ENCODE assay signal across 21 cellular contexts in the genomic region with DNA sequence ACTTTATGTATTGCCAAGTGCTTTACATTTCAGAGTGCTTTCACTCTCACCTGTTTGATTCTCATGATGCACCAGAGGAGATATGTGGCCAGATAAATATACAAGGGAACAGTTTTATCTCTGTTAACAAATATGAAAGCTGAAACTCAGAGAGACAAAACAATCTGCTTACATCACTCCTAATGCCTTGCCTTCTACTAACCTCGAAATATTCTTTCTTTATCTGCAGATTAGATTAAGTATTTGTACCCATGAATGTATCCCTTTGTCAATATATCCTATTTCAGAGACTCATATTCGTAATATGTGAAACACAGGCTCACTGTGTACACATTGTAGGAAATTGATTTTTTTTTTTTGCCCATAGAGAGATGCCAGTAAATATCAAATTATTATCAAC.
DNase-seq lines count a peak whose midpoint lies in the region; ATAC-seq, FAIRE-seq and TF ChIP-seq lines count a peak whose summit lies in the region.
"Had no signal": no experiment of that assay in that cellular context is flagged by ENCODE, and none has a peak within 500 bp of the region (broad histone marks: within the 10 kb centered on the region; RNA-seq: fewer than 3 reads in every experiment).

No MANE protein-coding gene starts in this region.

- peaks cover 79% of the 10 kb centered on the region for H3K4me1 ChIP-seq in body of pancreas
- peaks cover 32 to 57% (median 55%) of the 10 kb centered on the region in 3 donors for H3K4me1 ChIP-seq in pancreas
- peaks cover 0 to 12% (median 6%) of the 10 kb centered on the region in 4 donors for H3K4me1 ChIP-seq in transverse colon
- no peaks in the 10 kb centered on the region for H3K4me1 ChIP-seq in esophagus muscularis mucosa
- no peaks in the 10 kb centered on the region for H3K4me1 ChIP-seq in upper lobe of right lung
- H3K4me1 ChIP-seq: BLaER1 had no signal

- DNase-seq in DMS53 (lab: John Stamatoyannopoulos, UW) = peak; percentile 92
- no peak for DNase-seq in body of pancreas
- no peak for DNase-seq in pancreas
- no peak for DNase-seq in transverse colon
- no peak for DNase-seq in esophagus muscularis mucosa (ENCODE audit: extremely low spot score)
- DNase-seq in upper lobe of right lung = no peak
- DNase-seq: Calu3; CD4-positive, alpha-beta memory T cell; COR-L47; DMS79; EL; GDM1; H9 had no signal

- H3K27me3 ChIP-seq in body of pancreas = no peaks in the 10 kb centered on the region
- no peaks in the 10 kb centered on the region for H3K27me3 ChIP-seq in pancreas
- no peaks in the 10 kb centered on the region for H3K27me3 ChIP-seq in transverse colon
- peaks cover 0 to 15% (median 0%) of the 10 kb centered on the region in 4 donors for H3K27me3 ChIP-seq in esophagus muscularis mucosa
- no peaks in the 10 kb centered on the region for H3K27me3 ChIP-seq in upper lobe of right lung
- H3K27me3 ChIP-seq: BLaER1 had no signal

- H3K9me3 ChIP-seq in body of pancreas (no peaks in the 10 kb centered on the region), pancreas (no peaks in the 10 kb centered on the region), transverse colon (no peaks in the 10 kb centered on the region), esophagus muscularis mucosa (no peaks in the 10 kb centered on the region), upper lobe of right lung (no peaks in the 10 kb centered on the region)
- H3K9me3 ChIP-seq: BLaER1 had no signal

- peak; percentile 23 for FAIRE-seq in pancreas (lab: Jason Lieb, UNC)
- FAIRE-seq: A204.1, GM12878 had no signal

- in situ Hi-C loops in transverse colon (cut with MboI; ENCODE audit: low pct_ligation_motif_present in 1 of 4, low pct_unique_long_range_greater_than_20kb in 1 of 4, low sequenced_read_pairs in 3 of 4) = no loop called here

- TF ChIP-seq CTCF in body of pancreas (IDR thresholded peaks at IDR 0.05) (no peak), pancreas (IDR thresholded peaks at IDR 0.05) (no peak), transverse colon (IDR thresholded peaks at IDR 0.05) (no peak), esophagus muscularis mucosa (IDR thresholded peaks at IDR 0.05) (no peak), upper lobe of right lung (IDR thresholded peaks at IDR 0.05) (no peak)

- H3K4me3 ChIP-seq in body of pancreas (no peak overlapping the region), pancreas (no peak overlapping the region), transverse colon (no peak overlapping the region), esophagus muscularis mucosa (no peak overlapping the region), upper lobe of right lung (no peak overlapping the region)
- H3K4me3 ChIP-seq: BLaER1, GM12878, GM23338 had no signal

- TF ChIP-seq EP300 in transverse colon (IDR thresholded peaks at IDR 0.05; ENCODE audit: low read depth) (no peak), esophagus muscularis mucosa (IDR thresholded peaks at IDR 0.05) (no peak)

- ATAC-seq in body of pancreas (peak; percentile 82), pancreas (peak; percentile 65 to 88 (median 74)), upper lobe of right lung (no peak), HG03432 (IDR thresholded peaks at IDR 0.05; ENCODE audit: unreplicated experiment) (no peak)
- ATAC-seq: GM12878, GM23338, HCT116 had no signal

- H3K27ac ChIP-seq in body of pancreas = peak overlapping the region; percentile 54 to 79 (median 70)
- peak overlapping the region in 3 of 4 donors; percentile 62 to 76 (median 76) for H3K27ac ChIP-seq in pancreas
- H3K27ac ChIP-seq in transverse colon = peak overlapping the region; percentile 26 to 46 (median 41)
- no peak overlapping the region for H3K27ac ChIP-seq in esophagus muscularis mucosa (replicated peaks in 1 of 4)
- no peak overlapping the region for H3K27ac ChIP-seq in upper lobe of right lung
- H3K27ac ChIP-seq: 22Rv1, BLaER1, C4-2B had no signal

- 14 to 22% methylated on average over 2 of the region's 2 CpGs for WGBS in body of pancreas, 2 donors
- 14 to 16% methylated on average over 2 of the region's 2 CpGs for WGBS in pancreas, 2 donors
- WGBS in transverse colon (ENCODE audit: low coverage in 1 of 2), 2 donors = 63 to 64% methylated on average over 2 of the region's 2 CpGs
- WGBS in esophagus muscularis mucosa = 76% methylated on average over 2 of the region's 2 CpGs

- intact Hi-C loops in body of pancreas (cut with DNase I) (no loop called here), pancreas (cut with DNase I) (no loop called here), transverse colon (cut with DNase I; ENCODE audit: low total_unique reads) (no loop called here), esophagus muscularis mucosa (cut with DNase I) (no loop called here), upper lobe of right lung (cut with DNase I) (no loop called here)

- H3K36me3 ChIP-seq in body of pancreas (replicated peaks in 1 of 2; ENCODE audit: insufficient read depth in 1 of 2, low read depth in 2 of 2) (no peaks in the 10 kb centered on the region), pancreas (no peaks in the 10 kb centered on the region), transverse colon (no peaks in the 10 kb centered on the region), esophagus muscularis mucosa (no peaks in the 10 kb centered on the region), upper lobe of right lung (no peaks in the 10 kb centered on the region)
- H3K36me3 ChIP-seq: BLaER1 had no signal

- no peak for TF ChIP-seq POLR2A in body of pancreas (IDR thresholded peaks at IDR 0.05)
- TF ChIP-seq POLR2A in transverse colon (IDR thresholded peaks at IDR 0.05) = no peak
- TF ChIP-seq POLR2A in esophagus muscularis mucosa (IDR thresholded peaks at IDR 0.05; ENCODE audit: low read depth) = no peak

Comparison
In these comparisons a context has a peak if more than half of its experiments do, and no peak if none do; other contexts are left out.
1. ATAC-seq: peak in body of pancreas (single experiment) and pancreas (4 of 4); none in upper lobe of right lung (single experiment) and HG03432 (single experiment).
2. H3K27ac ChIP-seq: peak in body of pancreas (4 of 4), pancreas (3 of 4) and transverse colon (4 of 4); none in esophagus muscularis mucosa (0 of 4) and upper lobe of right lung (single experiment).